Comparison of ENCODE assay signal across 9 cellular contexts in genomic region chr9:127448112-127448805, GRCh38. TPM values are rescaled to one million over a fixed set of nuclear protein-coding genes. Genes with fewer than 3 reads are reported as not detected.
DNase-seq lines count a peak whose midpoint lies in the region; ATAC-seq, FAIRE-seq and TF ChIP-seq lines count a peak whose summit lies in the region.
"Had no signal": no experiment of that assay in that cellular context is flagged by ENCODE, and none has a peak within 500 bp of the region (broad histone marks: within the 10 kb centered on the region; RNA-seq: fewer than 3 reads in every experiment).

No MANE protein-coding gene starts in this region.

- H3K27me3 ChIP-seq in hepatocyte (no peaks in the 10 kb centered on the region), uterus (no peaks in the 10 kb centered on the region)

- no peaks in the 10 kb centered on the region for H3K27me3 Mint-ChIP-seq in activated CD4-positive, alpha-beta memory T cell treated with anti-CD3 and anti-CD28 coated beads, Interleukin-2, amount 10 ng/mL, durations not matched to agents 7 days and 5 days

- peaks cover 58% of the 10 kb centered on the region for H3K9me3 ChIP-seq in A549
- H3K9me3 ChIP-seq in hepatocyte (ENCODE audit: low read depth): peaks cover 3% of the 10 kb centered on the region
- H3K9me3 ChIP-seq in uterus: no peaks in the 10 kb centered on the region

- POLR2A ChIA-PET in A549 (lab: Yijun Ruan, JAX): no interaction called here
- POLR2A ChIA-PET in activated CD4-positive, alpha-beta memory T cell treated with anti-CD3 and anti-CD28 coated beads, Interleukin-2, amount 10 ng/mL, durations not matched to agents 7 days and 5 days (lab: Charles Lee): interaction anchor here (0.7 to 2.9 kb wide), 6 partner anchors 11 to 139 kb away, joined by 3 to 13 read pairs (median 3); partner anchors contain the start of gene ZNF79

- H2AFZ ChIP-seq in hepatocyte: no peak overlapping the region

- peak overlapping the region; percentile 98 for H3K4me3 ChIP-seq in A549
- H3K4me3 ChIP-seq in GM12875 (ENCODE audit: low read depth, low read length): peak overlapping the region; percentile 95
- no peak overlapping the region for H3K4me3 ChIP-seq in hepatocyte
- no peak overlapping the region for H3K4me3 ChIP-seq in uterus

- H3K27ac Mint-ChIP-seq in activated CD4-positive, alpha-beta memory T cell treated with anti-CD3 and anti-CD28 coated beads, Interleukin-2, amount 10 ng/mL, durations not matched to agents 7 days and 5 days: peak overlapping the region; percentile 63

- H3K9me2 ChIP-seq in hepatocyte (replicated peaks; ENCODE audit: insufficient read depth): no peaks in the 10 kb centered on the region

- H3K27ac ChIP-seq in A549 (peak overlapping the region in 1 of 2 experiments; percentile 99; a peak in 2 of 6 replicates), hepatocyte (peak overlapping the region; percentile 97), uterus (no peak overlapping the region)

- peaks cover 34% of the 10 kb centered on the region for H4K20me1 ChIP-seq in hepatocyte (ENCODE audit: insufficient read depth, poor library complexity, severe bottlenecking)

- no peak for TF ChIP-seq EP300 in A549 (IDR thresholded peaks at IDR 0.05)

- no peak for TF ChIP-seq CTCF in A549 (IDR thresholded peaks at IDR 0.05)
- TF ChIP-seq CTCF in GM12875 (IDR thresholded peaks at IDR 0.05; ENCODE audit: borderline replicate concordance, insufficient read depth, low read depth, low read length): no peak
- no peak for TF ChIP-seq CTCF in hepatocyte (IDR thresholded peaks at IDR 0.05; ENCODE audit: poor library complexity)
- TF ChIP-seq CTCF in uterus (IDR thresholded peaks at IDR 0.05): no peak

- no peak for DNase-seq in A549 (ENCODE audit: low read depth in 1 of 2, low spot score in 1 of 2)
- DNase-seq in activated CD4-positive, alpha-beta memory T cell treated with anti-CD3 and anti-CD28 coated beads, Interleukin-2, amount 10 ng/mL, durations not matched to agents 7 days and 5 days: no peak
- no peak for DNase-seq in hepatocyte (ENCODE audit: low spot score)
- no peak for DNase-seq in AML-193 (lab: John Stamatoyannopoulos, UW)
- DNase-seq in uterus: no peak
- DNase-seq: left ventricle myocardium superior had no signal

- peaks cover 29% of the 10 kb centered on the region for H3K9me3 Mint-ChIP-seq in activated CD4-positive, alpha-beta memory T cell treated with anti-CD3 and anti-CD28 coated beads, Interleukin-2, amount 10 ng/mL, durations not matched to agents 7 days and 5 days

- H3K79me2 ChIP-seq in hepatocyte: peaks cover 32% of the 10 kb centered on the region

- CTCF ChIA-PET in A549 (lab: Yijun Ruan, JAX): interaction anchor here (0.6 kb wide), 2 partner anchors 157 to 375 kb away, joined by 3 to 4 read pairs; no protein-coding TSS in a partner anchor
- CTCF ChIA-PET in activated CD4-positive, alpha-beta memory T cell treated with anti-CD3 and anti-CD28 coated beads, Interleukin-2, amount 10 ng/mL, durations not matched to agents 7 days and 5 days (lab: Charles Lee): no interaction called here

- peaks cover 79% of the 10 kb centered on the region for H3K36me3 Mint-ChIP-seq in activated CD4-positive, alpha-beta memory T cell treated with anti-CD3 and anti-CD28 coated beads, Interleukin-2, amount 10 ng/mL, durations not matched to agents 7 days and 5 days (ENCODE audit: low read depth)

- FAIRE-seq in A549 (lab: Jason Lieb, UNC): no peak

- H3K4me2 ChIP-seq in A549 (peak overlapping the region; percentile 95), hepatocyte (peak overlapping the region; percentile 96)

- peaks cover 47% of the 10 kb centered on the region for H3K4me1 Mint-ChIP-seq in activated CD4-positive, alpha-beta memory T cell treated with anti-CD3 and anti-CD28 coated beads, Interleukin-2, amount 10 ng/mL, durations not matched to agents 7 days and 5 days

- intact Hi-C loops in uterus (cut with DNase I; ENCODE audit: low total_unique reads): no loop called here

- 90% methylated on average over 8 of the region's 8 CpGs for WGBS in A549 (ENCODE audit: missing lambda C conversion rate)
- 89% methylated on average over 8 of the region's 8 CpGs for WGBS in hepatocyte (ENCODE audit: low lambda C conversion rate, missing lambda C conversion rate)

- H3K4me1 ChIP-seq in A549: peaks cover 17% of the 10 kb centered on the region
- peaks cover 22% of the 10 kb centered on the region for H3K4me1 ChIP-seq in hepatocyte (ENCODE audit: insufficient read depth)
- peaks cover 5 to 15% of the 10 kb centered on the region in 2 donors for H3K4me1 ChIP-seq in uterus

- TF ChIP-seq POLR2A in A549 (IDR thresholded peaks at IDR 0.05; ENCODE audit: low read length) (no peak), uterus (IDR thresholded peaks at IDR 0.05) (no peak)

- ATAC-seq in A549: no peak
- ATAC-seq in HG03175 (IDR thresholded peaks at IDR 0.05; ENCODE audit: unreplicated experiment): no peak
- ATAC-seq in HG02981 (IDR thresholded peaks at IDR 0.05; ENCODE audit: unreplicated experiment): no peak
- ATAC-seq: left ventricle myocardium superior had no signal

- H3K4me3 Mint-ChIP-seq in activated CD4-positive, alpha-beta memory T cell treated with anti-CD3 and anti-CD28 coated beads, Interleukin-2, amount 10 ng/mL, durations not matched to agents 7 days and 5 days: peak overlapping the region; percentile 84

- TF ChIP-seq RAD21 in A549 (conservative IDR thresholded peaks at IDR 0.05 in 1 of 2, IDR thresholded peaks at IDR 0.05 in 1 of 2): no peak

- H3K36me3 ChIP-seq in hepatocyte (replicated peaks; ENCODE audit: insufficient read depth, low read depth): no peaks in the 10 kb centered on the region
- H3K36me3 ChIP-seq in uterus: no peaks in the 10 kb centered on the region

TF ChIP-seq in A549, 52 proteins besides CTCF, POLR2A, EP300 and RAD21 (continues in another document):
- TF ChIP-seq ELK1 (IDR thresholded peaks at IDR 0.05; ENCODE audit: low read depth, low read length) (no peak), PHF8 (IDR thresholded peaks at IDR 0.05; ENCODE audit: borderline replicate concordance, low read depth) (no peak), MAZ (IDR thresholded peaks at IDR 0.05; ENCODE audit: borderline replicate concordance, low read depth, low read length) (no peak)

RNA-seq across cellular contexts. Expression of gene RPL12, which starts 2.9 kb away (rescaled TPM):
- 1,891 and 2,198 TPM in 2 replicates for polyA plus RNA-seq in A549 (2011; rRNA removed)
- 2,114 and 2,323 TPM in 2 replicates for polyA plus RNA-seq in A549 (2012; cell fraction: cytosol; rRNA removed)
- 721 and 1,502 TPM in 2 replicates for polyA plus RNA-seq in A549 (2012; cell fraction: nucleus; rRNA removed)
- polyA plus RNA-seq in A549 (2017; fragmentation: RNase III; extraction: RNeasy Plus Mini Kit Qiagen cat#74134 plus additional on column Dnase treatment): 2,384 to 2,622 TPM (median 2,519 TPM) in 3 replicates
- 616 and 1,237 TPM in 2 replicates for polyA minus RNA-seq in A549 (2011; rRNA and poly(A)+ RNA removed)
- 1,000 to 10,000 TPM; 1,379 to 1,395 TPM for total RNA-seq in activated CD4-positive, alpha-beta memory T cell treated with anti-CD3 and anti-CD28 coated beads, Interleukin-2, amount 10 ng/mL, durations not matched to agents 7 days and 5 days
- 1,720 and 2,202 TPM in 2 replicates for total RNA-seq in hepatocyte
- 392 and 417 TPM in 2 replicates for polyA plus RNA-seq in hepatocyte
- total RNA-seq in uterus: 1,000 to 10,000 TPM in 3 of 4 donors, 100 to 1,000 TPM in 1; 999 to 4,423 (median 2,373) TPM

RNA-seq across cellular contexts. Expression of gene LRSAM1, which starts 3.1 kb away (rescaled TPM):
- polyA plus RNA-seq in A549 (2011; rRNA removed) (5.1 and 6.4 TPM in 2 replicates), A549 (2017; fragmentation: RNase III; extraction: RNeasy Plus Mini Kit Qiagen cat#74134 plus additional on column Dnase treatment) (9.2 to 10.5 TPM (median 10.0 TPM) in 3 replicates), hepatocyte (19.4 and 22.1 TPM in 2 replicates)
- 7.6 and 9.1 TPM in 2 replicates for polyA plus RNA-seq in A549 (2012; cell fraction: cytosol; rRNA removed)
- 31.8 and 46.4 TPM in 2 replicates for polyA plus RNA-seq in A549 (2012; cell fraction: nucleus; rRNA removed)
- polyA minus RNA-seq in A549 (2011; rRNA and poly(A)+ RNA removed): 5.7 and 8.9 TPM in 2 replicates
- total RNA-seq in activated CD4-positive, alpha-beta memory T cell treated with anti-CD3 and anti-CD28 coated beads, Interleukin-2, amount 10 ng/mL, durations not matched to agents 7 days and 5 days: 10 to 100 TPM; 25.4 to 26.9 TPM
- total RNA-seq in hepatocyte (6.8 and 10.7 TPM in 2 replicates), uterus (10 to 100 TPM in 2 of 4 donors, 1 to 10 TPM in 2; 6.5 to 25.9 (median 11.3) TPM)

RNA-seq across cellular contexts. Expression of gene ZNF79, which starts 24.1 kb away (rescaled TPM):
- polyA plus RNA-seq in A549 (2011; rRNA removed) (5.7 and 7.4 TPM in 2 replicates), A549 (2017; fragmentation: RNase III; extraction: RNeasy Plus Mini Kit Qiagen cat#74134 plus additional on column Dnase treatment) (4.9 to 5.5 TPM (median 5.1 TPM) in 3 replicates), hepatocyte (3.8 and 6.0 TPM in 2 replicates)
- polyA plus RNA-seq in A549 (2012; cell fraction: cytosol; rRNA removed): 2.5 and 2.7 TPM in 2 replicates
- polyA plus RNA-seq in A549 (2012; cell fraction: nucleus; rRNA removed): 3.5 and 4.7 TPM in 2 replicates
- 21.3 and 26.9 TPM in 2 replicates for polyA minus RNA-seq in A549 (2011; rRNA and poly(A)+ RNA removed)
- 10 to 100 TPM; 12.5 to 12.7 TPM for total RNA-seq in activated CD4-positive, alpha-beta memory T cell treated with anti-CD3 and anti-CD28 coated beads, Interleukin-2, amount 10 ng/mL, durations not matched to agents 7 days and 5 days
- total RNA-seq in hepatocyte (8.3 and 9.0 TPM in 2 replicates), uterus (10 to 100 TPM in 3 of 4 donors, 1 to 10 TPM in 1; 3.8 to 14.1 (median 13.4) TPM)

RNA-seq across cellular contexts. Expression of gene SLC2A8, which starts 51.3 kb away (rescaled TPM):
- 7.3 and 8.3 TPM in 2 replicates for polyA plus RNA-seq in A549 (2011; rRNA removed)
- polyA plus RNA-seq in A549 (2012; cell fraction: cytosol; rRNA removed): 14.2 and 24.1 TPM in 2 replicates
- polyA plus RNA-seq in A549 (2012; cell fraction: nucleus; rRNA removed): 37.4 and 58.1 TPM in 2 replicates
- 16.0 to 16.3 TPM (median 16.3 TPM) in 3 replicates for polyA plus RNA-seq in A549 (2017; fragmentation: RNase III; extraction: RNeasy Plus Mini Kit Qiagen cat#74134 plus additional on column Dnase treatment)
- polyA minus RNA-seq in A549 (2011; rRNA and poly(A)+ RNA removed): 9.9 and 10.5 TPM in 2 replicates
- 1 to 10 TPM; 7.5 to 7.7 TPM for total RNA-seq in activated CD4-positive, alpha-beta memory T cell treated with anti-CD3 and anti-CD28 coated beads, Interleukin-2, amount 10 ng/mL, durations not matched to agents 7 days and 5 days
- total RNA-seq in hepatocyte: 91.7 and 99.7 TPM in 2 replicates
- polyA plus RNA-seq in hepatocyte: 138 and 145 TPM in 2 replicates
- 10 to 100 TPM in 2 of 4 donors, 1 to 10 TPM in 2; 1.8 to 45.1 (median 10.5) TPM for total RNA-seq in uterus

Comparison
In these comparisons a context has a peak if more than half of its experiments do, and no peak if none do; other contexts are left out.
1. H3K4me3 ChIP-seq: peak in A549 (single experiment) and GM12875 (single experiment); none in hepatocyte (single experiment) and uterus (0 of 2).